Comparison of ENCODE assay signal across 1 cellular context in the genomic region with DNA sequence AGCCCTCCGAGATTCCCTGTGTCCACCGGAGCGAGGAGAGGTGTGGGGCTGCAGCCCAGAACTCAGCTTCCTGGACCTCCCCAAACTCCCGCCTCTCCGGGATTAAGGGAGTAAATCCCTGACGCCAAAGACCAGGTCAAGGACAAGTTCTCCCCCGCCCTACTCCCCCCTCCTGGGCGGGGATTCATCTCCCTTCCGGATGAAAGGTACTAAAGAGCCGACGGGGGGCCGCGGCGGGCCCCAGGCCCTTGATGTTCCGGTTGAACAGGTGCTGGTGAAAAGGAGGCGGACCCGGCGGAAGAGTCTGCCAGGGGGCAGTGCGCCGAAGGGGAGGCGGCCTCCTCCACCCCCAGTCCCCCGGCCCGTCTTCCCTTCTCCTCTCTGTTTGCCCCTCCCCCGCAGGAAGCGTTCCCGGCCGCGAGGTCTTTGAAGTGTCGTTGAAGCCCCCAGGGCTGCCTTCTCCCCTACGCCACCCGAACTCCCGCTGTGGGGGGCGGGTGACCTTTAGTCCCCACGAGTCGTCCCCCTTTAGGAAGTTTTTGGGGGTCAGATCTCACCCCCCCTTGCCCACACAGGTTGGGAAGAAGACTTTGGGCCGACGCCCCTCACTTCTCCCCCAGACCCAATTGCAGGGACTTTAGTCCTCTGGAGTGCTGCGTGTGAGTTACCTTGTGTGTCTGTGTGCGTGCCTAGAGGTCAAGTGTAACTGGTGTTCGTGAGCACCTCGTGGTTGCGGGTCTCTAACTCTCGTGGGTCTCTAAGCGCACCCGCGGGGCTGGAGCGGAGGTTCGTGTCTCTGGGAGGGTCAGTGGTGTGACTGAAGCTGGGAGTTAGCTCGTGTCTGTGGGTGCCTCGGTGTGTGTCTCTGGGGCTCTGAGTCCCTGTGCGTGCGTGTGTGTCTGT.
TF ChIP-seq lines count a peak whose summit lies in the region.

No MANE protein-coding gene starts in this region.

TF ChIP-seq in HepG2, 621 proteins besides CTCF, POLR2A, EP300 and RAD21 (continued from another document and continues in another):
- TF ChIP-seq, protein P1, sequence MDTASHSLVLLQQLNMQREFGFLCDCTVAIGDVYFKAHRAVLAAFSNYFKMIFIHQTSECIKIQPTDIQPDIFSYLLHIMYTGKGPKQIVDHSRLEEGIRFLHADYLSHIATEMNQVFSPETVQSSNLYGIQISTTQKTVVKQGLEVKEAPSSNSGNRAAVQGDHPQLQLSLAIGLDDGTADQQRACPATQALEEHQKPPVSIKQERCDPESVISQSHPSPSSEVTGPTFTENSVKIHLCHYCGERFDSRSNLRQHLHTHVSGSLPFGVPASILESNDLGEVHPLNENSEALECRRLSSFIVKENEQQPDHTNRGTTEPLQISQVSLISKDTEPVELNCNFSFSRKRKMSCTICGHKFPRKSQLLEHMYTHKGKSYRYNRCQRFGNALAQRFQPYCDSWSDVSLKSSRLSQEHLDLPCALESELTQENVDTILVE (CRISPR knock-in tag; IDR thresholded peaks at IDR 0.05): peak; percentile 99
- TF ChIP-seq PRDM10 (CRISPR knock-in tag; IDR thresholded peaks at IDR 0.05; ENCODE audit: low read depth): peak; percentile 91
- peak; percentile 95 for TF ChIP-seq ZBTB3 (CRISPR knock-in tag; IDR thresholded peaks at IDR 0.05; ENCODE audit: borderline replicate concordance, low read depth)
- no peak for TF ChIP-seq SETDB1 (CRISPR knock-in tag; IDR thresholded peaks at IDR 0.05; ENCODE audit: borderline replicate concordance)
- TF ChIP-seq ZNF576 (CRISPR knock-in tag; IDR thresholded peaks at IDR 0.05): peak; percentile 93
- TF ChIP-seq NFKB2 (CRISPR knock-in tag; IDR thresholded peaks at IDR 0.05; ENCODE audit: borderline replicate concordance): peak; percentile 92; the same call in 1 of the 2 replicates
- TF ChIP-seq XBP1 (CRISPR knock-in tag; IDR thresholded peaks at IDR 0.05): 0 out of 2 replicates have a peak, but pooled peaks have one; percentile 14
- TF ChIP-seq AGO1 (IDR thresholded peaks at IDR 0.05; ENCODE audit: low read depth, low read length, poor library complexity, severe bottlenecking): peak; percentile 83
- TF ChIP-seq MED13 (CRISPR knock-in tag; IDR thresholded peaks at IDR 0.05): peak; percentile 100
- TF ChIP-seq SAP130 (CRISPR knock-in tag; IDR thresholded peaks at IDR 0.05; ENCODE audit: low read depth): peak; percentile 99
- peak; percentile 57 to 78; a peak in 3 of 4 replicates for TF ChIP-seq HMGXB4 (CRISPR knock-in tag; IDR thresholded peaks at IDR 0.05; ENCODE audit: borderline replicate concordance in 1 of 2, low read depth in 1 of 2)
- 0 out of 2 replicates have a peak, but pooled peaks have one; percentile 89 for TF ChIP-seq KLF11 (CRISPR knock-in tag; IDR thresholded peaks at IDR 0.05)
- TF ChIP-seq NFYB (CRISPR knock-in tag; IDR thresholded peaks at IDR 0.05): no peak; the same call in 1 of the 2 replicates
- TF ChIP-seq MED1 (CRISPR knock-in tag; IDR thresholded peaks at IDR 0.05): peak; percentile 99
- peak; percentile 49 for TF ChIP-seq CBX1 (IDR thresholded peaks at IDR 0.05; ENCODE audit: low read depth)
- TF ChIP-seq ZNF672 (CRISPR knock-in tag; IDR thresholded peaks at IDR 0.05): peak; percentile 80; the same call in 1 of the 2 replicates
- TF ChIP-seq GLI4 (CRISPR knock-in tag; IDR thresholded peaks at IDR 0.05; ENCODE audit: borderline replicate concordance): no peak
- no peak for TF ChIP-seq NFE2 (CRISPR knock-in tag; IDR thresholded peaks at IDR 0.05)
- no peak for TF ChIP-seq RFX1 (IDR thresholded peaks at IDR 0.05)
- TF ChIP-seq NFE2L2 (IDR thresholded peaks at IDR 0.05; ENCODE audit: low read length): no peak
- peak; percentile 96; the same call in 1 of the 2 replicates for TF ChIP-seq ZNF788 (CRISPR knock-in tag; IDR thresholded peaks at IDR 0.05; ENCODE audit: borderline replicate concordance)
- TF ChIP-seq, protein P2, sequence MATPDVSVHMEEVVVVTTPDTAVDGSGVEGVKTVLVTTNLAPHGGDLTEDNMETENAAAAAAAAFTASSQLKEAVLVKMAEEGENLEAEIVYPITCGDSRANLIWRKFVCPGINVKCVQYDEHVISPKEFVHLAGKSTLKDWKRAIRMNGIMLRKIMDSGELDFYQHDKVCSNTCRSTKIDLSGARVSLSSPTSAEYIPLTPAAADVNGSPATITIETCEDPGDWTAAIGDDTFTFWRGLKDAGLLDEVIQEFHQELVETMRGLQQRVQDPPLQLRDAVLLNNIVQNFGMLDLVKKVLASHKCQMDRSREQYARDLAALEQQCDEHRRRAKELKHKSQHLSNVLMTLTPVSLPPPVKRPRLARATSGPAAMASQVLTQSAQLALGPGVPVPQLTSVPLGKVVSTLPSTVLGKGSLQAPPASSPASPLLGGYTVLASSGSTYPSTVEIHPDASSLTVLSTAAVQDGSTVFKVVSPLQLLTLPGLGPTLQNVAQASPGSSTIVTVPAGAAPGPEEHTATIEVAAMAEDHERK (CRISPR knock-in tag; IDR thresholded peaks at IDR 0.05; ENCODE audit: low read depth): peak; percentile 73
- peak; percentile 91 for TF ChIP-seq ARNT2 (CRISPR knock-in tag; IDR thresholded peaks at IDR 0.05; ENCODE audit: low read depth)
- peak; percentile 79 for TF ChIP-seq ZBTB38 (CRISPR knock-in tag; IDR thresholded peaks at IDR 0.05)
- TF ChIP-seq, protein P3, sequence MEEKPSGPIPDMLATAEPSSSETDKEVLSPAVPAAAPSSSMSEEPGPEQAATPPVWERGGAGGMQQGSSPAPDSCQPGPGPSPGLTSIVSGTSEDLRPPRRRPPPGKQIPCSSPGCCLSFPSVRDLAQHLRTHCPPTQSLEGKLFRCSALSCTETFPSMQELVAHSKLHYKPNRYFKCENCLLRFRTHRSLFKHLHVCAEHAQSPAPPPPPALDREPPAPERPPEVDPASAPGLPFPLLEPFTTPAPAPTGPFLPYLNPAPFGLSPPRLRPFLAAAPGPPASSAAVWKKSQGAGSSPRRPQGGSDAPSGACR (CRISPR knock-in tag; IDR thresholded peaks at IDR 0.05): peak; percentile 93
- TF ChIP-seq TGIF2 (CRISPR knock-in tag; IDR thresholded peaks at IDR 0.05): peak; percentile 82; the same call in 1 of the 2 replicates
- no peak; the same call in 1 of the 2 replicates for TF ChIP-seq GTF3A (CRISPR knock-in tag; conservative IDR thresholded peaks at IDR 0.05)
- peak; percentile 61; the same call in 1 of the 2 replicates for TF ChIP-seq TSC22D2 (CRISPR knock-in tag; IDR thresholded peaks at IDR 0.05; ENCODE audit: borderline replicate concordance)
- TF ChIP-seq ZNF501 (CRISPR knock-in tag; IDR thresholded peaks at IDR 0.05): peak; percentile 77
- TF ChIP-seq DMAP1 (CRISPR knock-in tag; IDR thresholded peaks at IDR 0.05): peak; percentile 81
- no peak for TF ChIP-seq SMARCE1 (IDR thresholded peaks at IDR 0.05; ENCODE audit: borderline replicate concordance)
- TF ChIP-seq ZNF24 (IDR thresholded peaks at IDR 0.05): peak; percentile 27; the same call in 1 of the 2 replicates
- TF ChIP-seq ZNF7 (CRISPR knock-in tag; IDR thresholded peaks at IDR 0.05): no peak
- TF ChIP-seq, protein P4, sequence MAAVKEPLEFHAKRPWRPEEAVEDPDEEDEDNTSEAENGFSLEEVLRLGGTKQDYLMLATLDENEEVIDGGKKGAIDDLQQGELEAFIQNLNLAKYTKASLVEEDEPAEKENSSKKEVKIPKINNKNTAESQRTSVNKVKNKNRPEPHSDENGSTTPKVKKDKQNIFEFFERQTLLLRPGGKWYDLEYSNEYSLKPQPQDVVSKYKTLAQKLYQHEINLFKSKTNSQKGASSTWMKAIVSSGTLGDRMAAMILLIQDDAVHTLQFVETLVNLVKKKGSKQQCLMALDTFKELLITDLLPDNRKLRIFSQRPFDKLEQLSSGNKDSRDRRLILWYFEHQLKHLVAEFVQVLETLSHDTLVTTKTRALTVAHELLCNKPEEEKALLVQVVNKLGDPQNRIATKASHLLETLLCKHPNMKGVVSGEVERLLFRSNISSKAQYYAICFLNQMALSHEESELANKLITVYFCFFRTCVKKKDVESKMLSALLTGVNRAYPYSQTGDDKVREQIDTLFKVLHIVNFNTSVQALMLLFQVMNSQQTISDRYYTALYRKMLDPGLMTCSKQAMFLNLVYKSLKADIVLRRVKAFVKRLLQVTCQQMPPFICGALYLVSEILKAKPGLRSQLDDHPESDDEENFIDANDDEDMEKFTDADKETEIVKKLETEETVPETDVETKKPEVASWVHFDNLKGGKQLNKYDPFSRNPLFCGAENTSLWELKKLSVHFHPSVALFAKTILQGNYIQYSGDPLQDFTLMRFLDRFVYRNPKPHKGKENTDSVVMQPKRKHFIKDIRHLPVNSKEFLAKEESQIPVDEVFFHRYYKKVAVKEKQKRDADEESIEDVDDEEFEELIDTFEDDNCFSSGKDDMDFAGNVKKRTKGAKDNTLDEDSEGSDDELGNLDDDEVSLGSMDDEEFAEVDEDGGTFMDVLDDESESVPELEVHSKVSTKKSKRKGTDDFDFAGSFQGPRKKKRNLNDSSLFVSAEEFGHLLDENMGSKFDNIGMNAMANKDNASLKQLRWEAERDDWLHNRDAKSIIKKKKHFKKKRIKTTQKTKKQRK (IDR thresholded peaks at IDR 0.05; ENCODE audit: low read length): no peak
- TF ChIP-seq, protein P5, sequence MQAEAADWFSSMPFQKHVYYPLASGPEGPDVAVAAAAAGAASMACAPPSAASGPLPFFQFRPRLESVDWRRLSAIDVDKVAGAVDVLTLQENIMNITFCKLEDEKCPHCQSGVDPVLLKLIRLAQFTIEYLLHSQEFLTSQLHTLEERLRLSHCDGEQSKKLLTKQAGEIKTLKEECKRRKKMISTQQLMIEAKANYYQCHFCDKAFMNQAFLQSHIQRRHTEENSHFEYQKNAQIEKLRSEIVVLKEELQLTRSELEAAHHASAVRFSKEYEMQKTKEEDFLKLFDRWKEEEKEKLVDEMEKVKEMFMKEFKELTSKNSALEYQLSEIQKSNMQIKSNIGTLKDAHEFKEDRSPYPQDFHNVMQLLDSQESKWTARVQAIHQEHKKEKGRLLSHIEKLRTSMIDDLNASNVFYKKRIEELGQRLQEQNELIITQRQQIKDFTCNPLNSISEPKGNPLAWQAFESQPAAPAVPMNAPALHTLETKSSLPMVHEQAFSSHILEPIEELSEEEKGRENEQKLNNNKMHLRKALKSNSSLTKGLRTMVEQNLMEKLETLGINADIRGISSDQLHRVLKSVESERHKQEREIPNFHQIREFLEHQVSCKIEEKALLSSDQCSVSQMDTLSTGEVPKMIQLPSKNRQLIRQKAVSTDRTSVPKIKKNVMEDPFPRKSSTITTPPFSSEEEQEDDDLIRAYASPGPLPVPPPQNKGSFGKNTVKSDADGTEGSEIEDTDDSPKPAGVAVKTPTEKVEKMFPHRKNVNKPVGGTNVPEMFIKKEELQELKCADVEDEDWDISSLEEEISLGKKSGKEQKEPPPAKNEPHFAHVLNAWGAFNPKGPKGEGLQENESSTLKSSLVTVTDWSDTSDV (CRISPR knock-in tag; IDR thresholded peaks at IDR 0.05): peak; percentile 88; the same call in 1 of the 2 replicates
- TF ChIP-seq SKIL (CRISPR knock-in tag; IDR thresholded peaks at IDR 0.05; ENCODE audit: borderline replicate concordance): peak; percentile 100
- TF ChIP-seq PTBP1 (IDR thresholded peaks at IDR 0.05; ENCODE audit: low read depth, low read length, poor library complexity, severe bottlenecking): peak; percentile 92
- TF ChIP-seq ZNF234 (CRISPR knock-in tag; conservative IDR thresholded peaks at IDR 0.05): no peak
